Comparison of ENCODE assay signal across 10 cellular contexts in genomic region chr1:211738709-211739301, GRCh38.
DNase-seq lines count a peak whose midpoint lies in the region; ATAC-seq, FAIRE-seq and TF ChIP-seq lines count a peak whose summit lies in the region.
"Had no signal": no experiment of that assay in that cellular context is flagged by ENCODE, and none has a peak within 500 bp of the region (broad histone marks: within the 10 kb centered on the region; RNA-seq: fewer than 3 reads in every experiment).

No MANE protein-coding gene starts in this region.

- no peaks in the 10 kb centered on the region for H3K27me3 ChIP-seq in tibial artery
- H3K27me3 ChIP-seq in neural progenitor cell: no peaks in the 10 kb centered on the region
- H3K27me3 ChIP-seq in pancreas: no peaks in the 10 kb centered on the region

- H3K79me2 ChIP-seq in neural progenitor cell (ENCODE audit: low read depth): no peaks in the 10 kb centered on the region

- DNase-seq in KBM-7 (peak; percentile 28), omental fat pad (ENCODE audit: low spot score) (no peak), tibial artery (no peak), neural progenitor cell (ENCODE audit: low spot score) (no peak), pancreas (no peak)
- peak; percentile 10 for DNase-seq in activated gamma-delta T cell treated with anti-CD3 and anti-CD28 coated beads, Interleukin-2, amount 50 U/mL, for 16 hours (ENCODE audit: low read depth)
- DNase-seq: right cardiac atrium, T-helper 9 cell had no signal

- H2AFZ ChIP-seq in neural progenitor cell (replicated peaks): no peak overlapping the region

- H3F3A ChIP-seq in neural progenitor cell (ENCODE audit: low read depth): no peaks in the 10 kb centered on the region

- TF ChIP-seq CTCF in omental fat pad (IDR thresholded peaks at IDR 0.05) (no peak), tibial artery (IDR thresholded peaks at IDR 0.05) (no peak), neural progenitor cell (IDR thresholded peaks at IDR 0.05) (no peak), pancreas (IDR thresholded peaks at IDR 0.05) (no peak)

- FAIRE-seq in pancreas (lab: Jason Lieb, UNC): no peak

- H3K27ac ChIP-seq in tibial artery: no peak overlapping the region
- H3K27ac ChIP-seq in neural progenitor cell: no peak overlapping the region
- no peak overlapping the region for H3K27ac ChIP-seq in pancreas

- H3K36me3 Mint-ChIP-seq in neural progenitor cell: no peaks in the 10 kb centered on the region

- no peak overlapping the region for H3K4me2 ChIP-seq in neural progenitor cell

- H3K4me3 Mint-ChIP-seq in neural progenitor cell: no peak overlapping the region

- in situ Hi-C loops in KBM-7 (cut with MboI; ENCODE audit: low pct_unique_long_range_greater_than_20kb, low sequenced_read_pairs): no loop called here

- no peaks in the 10 kb centered on the region for H3K36me3 ChIP-seq in tibial artery
- H3K36me3 ChIP-seq in neural progenitor cell: no peaks in the 10 kb centered on the region
- no peaks in the 10 kb centered on the region for H3K36me3 ChIP-seq in pancreas

- H3K4me1 ChIP-seq in tibial artery (peaks cover 0 to 10% (median 5%) of the 10 kb centered on the region in 4 donors), neural progenitor cell (peaks cover 6% of the 10 kb centered on the region), pancreas (peaks cover 0 to 3% (median 0%) of the 10 kb centered on the region in 3 donors)

- no peak overlapping the region for H3K27ac Mint-ChIP-seq in neural progenitor cell

- H3K9me3 ChIP-seq in tibial artery: no peaks in the 10 kb centered on the region
- H3K9me3 ChIP-seq in neural progenitor cell (ENCODE audit: low read depth): no peaks in the 10 kb centered on the region
- H3K9me3 ChIP-seq in pancreas: no peaks in the 10 kb centered on the region

- intact Hi-C loops in tibial artery (cut with DNase I; ENCODE audit: low total_unique reads): no loop called here
- intact Hi-C loops in pancreas (cut with DNase I): no loop called here

- peaks cover 26% of the 10 kb centered on the region for H3K27me3 Mint-ChIP-seq in neural progenitor cell (ENCODE audit: insufficient read depth, low read depth)

- ATAC-seq in GM18498 (IDR thresholded peaks at IDR 0.05; ENCODE audit: unreplicated experiment): peak; percentile 49
- ATAC-seq in omental fat pad (ENCODE audit: low FRiP score): peak; percentile 23
- ATAC-seq in GM19397 (IDR thresholded peaks at IDR 0.05; ENCODE audit: unreplicated experiment): no peak
- ATAC-seq in pancreas: no peak
- ATAC-seq: right cardiac atrium had no signal

- H4K20me1 ChIP-seq in neural progenitor cell (ENCODE audit: low read depth): no peaks in the 10 kb centered on the region

- peaks cover 35% of the 10 kb centered on the region for H3K4me1 Mint-ChIP-seq in neural progenitor cell

- WGBS in pancreas, 2 donors: 59 to 94% methylated on average over 2 of the region's 2 CpGs

- no peaks in the 10 kb centered on the region for H3K9me3 Mint-ChIP-seq in neural progenitor cell

- H3K4me3 ChIP-seq in tibial artery (no peak overlapping the region), neural progenitor cell (no peak overlapping the region), pancreas (no peak overlapping the region)

- no peak overlapping the region for H3K9ac ChIP-seq in neural progenitor cell

Comparison
In these comparisons a context has a peak if more than half of its experiments do, and no peak if none do; other contexts are left out.
1. ATAC-seq: peak in GM18498 (single experiment) and omental fat pad (single experiment); none in GM19397 (single experiment) and pancreas (0 of 4).
2. DNase-seq: peak in KBM-7 (single experiment) and activated gamma-delta T cell treated with anti-CD3 and anti-CD28 coated beads, Interleukin-2, amount 50 U/mL, for 16 hours (single experiment); none in omental fat pad (single experiment), tibial artery (0 of 2), neural progenitor cell (single experiment) and pancreas (0 of 6).